ENCODE assay signal across 10 cellular contexts in genomic region chr5:138469540-138470321, GRCh38. TPM values are rescaled to one million over a fixed set of nuclear protein-coding genes. Genes with fewer than 3 reads are reported as not detected.
A peak's percentile ranks its signal among the peaks of the same experiment; 100 is the strongest.
DNase-seq lines count a peak whose midpoint lies in the region; ATAC-seq and TF ChIP-seq lines count a peak whose summit lies in the region.
"Had no signal": no experiment of that assay in that cellular context is flagged by ENCODE, and none has a peak within 500 bp of the region (broad histone marks: within the 10 kb centered on the region; RNA-seq: fewer than 3 reads in every experiment).

No MANE protein-coding gene starts in this region.

- POLR2A ChIA-PET in HEK293 (lab: Yijun Ruan, JAX): no interaction called here

- H3K27ac ChIP-seq in HEK293 (ENCODE audit: extremely low read depth, low read depth, low read length) (no peak overlapping the region), breast epithelium (peak overlapping the region; percentile 66 to 67)
- H3K27ac ChIP-seq: parathyroid adenoma, vagina had no signal

- no peaks in the 10 kb centered on the region for H3K9me3 ChIP-seq in HEK293 (ENCODE audit: control insufficient read depth, insufficient read depth, low read depth, low read length)
- H3K9me3 ChIP-seq in breast epithelium: no peaks in the 10 kb centered on the region
- H3K9me3 ChIP-seq: vagina had no signal

- H3K4me1 Mint-ChIP-seq in neural crest cell: peaks cover 26% of the 10 kb centered on the region

- intact Hi-C loops in breast epithelium (cut with DNase I; ENCODE audit: low total_unique reads): no loop called here

- H3K36me3 Mint-ChIP-seq in neural crest cell (ENCODE audit: low read depth): peaks cover 20% of the 10 kb centered on the region

- H3K4me3 ChIP-seq in AG09309 (ENCODE audit: control insufficient read depth, low read depth, low read length) (no peak overlapping the region), HEK293 (ENCODE audit: low read depth, low read length) (no peak overlapping the region), breast epithelium (peak overlapping the region in 2 of 3 donors; percentile 1 to 83)
- H3K4me3 ChIP-seq: vagina had no signal

- no peak overlapping the region for H3K27ac Mint-ChIP-seq in neural crest cell (ENCODE audit: unreplicated experiment)

- DNase-seq in AG09309 (ENCODE audit: low read depth): peak; percentile 71
- DNase-seq in breast epithelium (ENCODE audit: low spot score in 2 of 2): peak in 1 of 2 donors; percentile 78
- DNase-seq in neural crest cell (ENCODE audit: low read depth, low spot score): no peak
- no peak for DNase-seq in NK-92 (lab: John Stamatoyannopoulos, UW; ENCODE audit: unreplicated experiment)
- DNase-seq in NCI-H526 (lab: John Stamatoyannopoulos, UW): no peak
- no peak for DNase-seq in C1 segment of cervical spinal cord (lab: John Stamatoyannopoulos, UW)

- peaks cover 0 to 8% of the 10 kb centered on the region in 2 experiments; a peak in 1 of 3 replicates for H3K36me3 ChIP-seq in HEK293 (ENCODE audit: control insufficient read depth in 2 of 2, insufficient read depth in 1 of 2, low read length in 2 of 2)
- no peaks in the 10 kb centered on the region for H3K36me3 ChIP-seq in breast epithelium
- H3K36me3 ChIP-seq: vagina had no signal

- H3K9me3 Mint-ChIP-seq in neural crest cell: no peaks in the 10 kb centered on the region

- peaks cover 14% of the 10 kb centered on the region for H3K27me3 Mint-ChIP-seq in neural crest cell (ENCODE audit: low read depth)

- peak; percentile 51 for TF ChIP-seq POLR2A in breast epithelium (IDR thresholded peaks at IDR 0.05)

- ATAC-seq in GM19324 (IDR thresholded peaks at IDR 0.05; ENCODE audit: low FRiP score, unreplicated experiment): no peak

- H3K4me3 Mint-ChIP-seq in neural crest cell: peak overlapping the region; percentile 1

- H3K4me1 ChIP-seq in HEK293 (ENCODE audit: control insufficient read depth, insufficient read depth, low read length) (no peaks in the 10 kb centered on the region), breast epithelium (peaks cover 6 to 8% of the 10 kb centered on the region in 2 donors)

- CTCF ChIA-PET in HEK293 (lab: Yijun Ruan, JAX): interaction anchor here (0.6 kb wide), 2 partner anchors 20 to 34 kb away, joined by 3 read pairs; no protein-coding TSS in a partner anchor

- no peak for TF ChIP-seq CTCF in AG09309 (IDR thresholded peaks at IDR 0.05; ENCODE audit: control insufficient read depth, insufficient read depth, low read depth, low read length, missing control alignments)
- TF ChIP-seq CTCF in HEK293 (tag by site-specific recombination; IDR thresholded peaks at IDR 0.05): no peak
- no peak for TF ChIP-seq CTCF in breast epithelium (IDR thresholded peaks at IDR 0.05)
- TF ChIP-seq CTCF in neural crest cell (conservative IDR thresholded peaks at IDR 0.05): no peak

- no peaks in the 10 kb centered on the region for H3K27me3 ChIP-seq in breast epithelium
- H3K27me3 ChIP-seq: vagina had no signal

TF ChIP-seq in HEK293, 187 proteins besides CTCF, POLR2A, EP300 and RAD21:
- peak; percentile 26; the same call in 1 of the 2 replicates for TF ChIP-seq ZFHX2 (tag by site-specific recombination; conservative IDR thresholded peaks at IDR 0.05)
- 0 out of 2 replicates have a peak, but pooled peaks have one; percentile 46 for TF ChIP-seq PRDM10 (tag by site-specific recombination; IDR thresholded peaks at IDR 0.05)
- no peak for TF ChIP-seq ZNF121 (tag by site-specific recombination; IDR thresholded peaks at IDR 0.05)
- peak; percentile 40; the same call in 1 of the 2 replicates for TF ChIP-seq HIC1 (tag by site-specific recombination; IDR thresholded peaks at IDR 0.05)

RNA-seq across cellular contexts. Expression of gene EGR1, which starts 4.5 kb away (rescaled TPM):
- 10 to 100 TPM; 11.8 to 61.0 (median 18.4) TPM for total RNA-seq in breast epithelium
- total RNA-seq in neural crest cell: 21.5 and 26.5 TPM in 2 replicates

RNA-seq across cellular contexts. Expression of gene REEP2, which starts 30.9 kb away (rescaled TPM):
- total RNA-seq in breast epithelium: 1 to 10 TPM in 1 of 3 donors, under 1 TPM in 2; 0.88 to 2.7 (median 0.98) TPM
- total RNA-seq in neural crest cell: 55.1 and 59.2 TPM in 2 replicates

Comparison
In these comparisons a context has a peak if more than half of its experiments do, and no peak if none do; other contexts are left out.
1. H3K4me3 ChIP-seq: peak in breast epithelium (2 of 3); none in AG09309 (single experiment) and HEK293 (single experiment).
2. RNA of gene REEP2, which starts 30.9 kb away (total RNA-seq): 55.1 to 59.2 TPM in neural crest cell; 0.88 to 2.7 TPM in breast epithelium; every median in the first group is over 10 times any median in the second.